ENCODE assay signal across 16 cellular contexts in genomic region chr4:186939766-186940165, GRCh38.
"Had no signal": no experiment of that assay in that cellular context is flagged by ENCODE, and none has a peak within 500 bp of the region (broad histone marks: within the 10 kb centered on the region; RNA-seq: fewer than 3 reads in every experiment).

No MANE protein-coding gene starts in this region.

- H3K4me3 ChIP-seq: cardiac muscle cell, colonic mucosa, testis had no signal

- ATAC-seq: naive thymus-derived CD8-positive, alpha-beta T cell; stimulated activated naive CD8-positive, alpha-beta T cell treated with anti-CD3 and anti-CD28 coated beads, Interleukin-15, amount 100 ng/mL, for 72 hours had no signal

- DNase-seq: activated CD4-positive, alpha-beta T cell treated with anti-CD3 and anti-CD28 coated beads, Interleukin-2, amount 10 ng/mL, durations not matched to agents 7 days and 5 days; activated CD4-positive, CD25-positive, alpha-beta regulatory T cell; activated CD8-positive, alpha-beta memory T cell treated with anti-CD3 and anti-CD28 coated beads for 24 hours; activated naive CD4-positive, alpha-beta T cell treated with anti-CD3 and anti-CD28 coated beads for 36 hours; colonic mucosa; foreskin melanocyte; head of caudate nucleus; mammary epithelial cell; naive thymus-derived CD8-positive, alpha-beta T cell; posterior cingulate gyrus; stimulated activated CD4-positive, alpha-beta T cell treated with anti-CD3 and anti-CD28 coated beads, Interleukin-15, amount 100 ng/mL, for 24 hours; stimulated activated CD4-positive, alpha-beta T cell treated with anti-CD3 and anti-CD28 coated beads, Interleukin-4, amount 100 ng/mL, for 24 hours; stimulated activated naive CD8-positive, alpha-beta T cell treated with anti-CD3 and anti-CD28 coated beads, Interleukin-15, amount 100 ng/mL, for 72 hours; testis had no signal

- H3K9me3 ChIP-seq: colonic mucosa, neutrophil, testis had no signal

- H3K36me3 ChIP-seq: cardiac muscle cell, colonic mucosa, neutrophil had no signal

- H3K27ac ChIP-seq: cardiac muscle cell, colonic mucosa, neutrophil, testis had no signal

- H3K27me3 ChIP-seq: cardiac muscle cell, colonic mucosa, neutrophil, testis had no signal
